Comparison of ENCODE assay signal across 2 cellular contexts in genomic region chr1:26094677-26095383, GRCh38.
TF ChIP-seq lines count a peak whose summit lies in the region.

No MANE protein-coding gene starts in this region.

TF ChIP-seq in liver, 16 proteins besides CTCF, POLR2A, EP300 and RAD21:
- TF ChIP-seq SP1 (IDR thresholded peaks at IDR 0.05) (peak; percentile 43), NR2F2 (IDR thresholded peaks at IDR 0.05) (no peak)

TF ChIP-seq in HepG2, 621 proteins besides CTCF, POLR2A, EP300 and RAD21:
- TF ChIP-seq THYN1 (CRISPR knock-in tag; IDR thresholded peaks at IDR 0.05; ENCODE audit: borderline replicate concordance, low read depth) (no peak), ZNF788 (CRISPR knock-in tag; IDR thresholded peaks at IDR 0.05; ENCODE audit: borderline replicate concordance) (no peak)
TF ChIP-seq in HepG2: peak in this region for 0.
